1 cellular context compared by ENCODE assay signal in genomic region chr21:45632897-45633260, GRCh38.
TF ChIP-seq lines count a peak whose summit lies in the region.

No MANE protein-coding gene starts in this region.

TF ChIP-seq in GM12878, 131 proteins besides CTCF, POLR2A, EP300 and RAD21 (continued from another document):
- TF ChIP-seq, protein P1, sequence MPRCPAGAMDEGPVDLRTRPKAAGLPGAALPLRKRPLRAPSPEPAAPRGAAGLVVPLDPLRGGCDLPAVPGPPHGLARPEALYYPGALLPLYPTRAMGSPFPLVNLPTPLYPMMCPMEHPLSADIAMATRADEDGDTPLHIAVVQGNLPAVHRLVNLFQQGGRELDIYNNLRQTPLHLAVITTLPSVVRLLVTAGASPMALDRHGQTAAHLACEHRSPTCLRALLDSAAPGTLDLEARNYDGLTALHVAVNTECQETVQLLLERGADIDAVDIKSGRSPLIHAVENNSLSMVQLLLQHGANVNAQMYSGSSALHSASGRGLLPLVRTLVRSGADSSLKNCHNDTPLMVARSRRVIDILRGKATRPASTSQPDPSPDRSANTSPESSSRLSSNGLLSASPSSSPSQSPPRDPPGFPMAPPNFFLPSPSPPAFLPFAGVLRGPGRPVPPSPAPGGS (IDR thresholded peaks at IDR 0.05; ENCODE audit: borderline replicate concordance, insufficient read depth, low read depth, low read length, poor library complexity, severe bottlenecking), result no peak
- TF ChIP-seq TARDBP (IDR thresholded peaks at IDR 0.05; ENCODE audit: borderline replicate concordance) (no peak), SUZ12 (IDR thresholded peaks at IDR 0.05; ENCODE audit: unreplicated experiment) (no peak), YBX1 (IDR thresholded peaks at IDR 0.05) (no peak), EZH2 (IDR thresholded peaks at IDR 0.05; ENCODE audit: borderline replicate concordance, control insufficient read depth, low read depth, low read length) (no peak)
TF ChIP-seq in GM12878: peak in this region for 0.
